19 cellular contexts compared by ENCODE assay signal in genomic region chr10:108899686-108900085, GRCh38.
A peak's percentile ranks its signal among the peaks of the same experiment; 100 is the strongest.
DNase-seq lines count a peak whose midpoint lies in the region; TF ChIP-seq lines count a peak whose summit lies in the region.
"Had no signal": no experiment of that assay in that cellular context is flagged by ENCODE, and none has a peak within 500 bp of the region (broad histone marks: within the 10 kb centered on the region; RNA-seq: fewer than 3 reads in every experiment).

No MANE protein-coding gene starts in this region.

- H4K20me1 ChIP-seq in MM.1S (ENCODE audit: insufficient read depth, low read length) = no peaks in the 10 kb centered on the region

- H3K4me1 ChIP-seq in BE2C (peaks cover 1% of the 10 kb centered on the region), uterus (no peaks in the 10 kb centered on the region), MM.1S (ENCODE audit: low read length) (no peaks in the 10 kb centered on the region; the same call in 1 of the 2 replicates), colonic mucosa (no peaks in the 10 kb centered on the region)
- H3K4me1 ChIP-seq: Peyer's patch had no signal

- no peaks in the 10 kb centered on the region for H3K79me2 ChIP-seq in MM.1S (ENCODE audit: low read length)

- DNase-seq in BE2C (peak; percentile 22), HT1080 (ENCODE audit: low read depth) (peak; percentile 20), WERI-Rb-1 (peak; percentile 37), kidney tubule cell (ENCODE audit: low spot score) (peak; percentile 13), uterus (no peak), mesenteric fat pad (ENCODE audit: low spot score) (no peak), MM.1S (no peak), colonic mucosa (no peak)
- DNase-seq: DMS53; GF-D8; GM23248; Kasumi-1; NCI-H1092; NCI-H1436; NCI-H187 treated with DMSO at 0.1 percent for 48 hours; NCI-H2107; NK-92 treated with Interleukin-12 subunit alpha and Interleukin-12 subunit beta, amount 100 ng/mL, for 24 hours; Peyer's patch had no signal

- no peak for TF ChIP-seq POLR2A in uterus (IDR thresholded peaks at IDR 0.05)

- H3K9me3 ChIP-seq in BE2C (no peaks in the 10 kb centered on the region), WERI-Rb-1 (ENCODE audit: severe bottlenecking) (no peaks in the 10 kb centered on the region), uterus (no peaks in the 10 kb centered on the region), MM.1S (replicated peaks; ENCODE audit: insufficient read depth, low read length) (no peaks in the 10 kb centered on the region), colonic mucosa (no peaks in the 10 kb centered on the region)
- H3K9me3 ChIP-seq: Peyer's patch, SJCRH30 had no signal

- no peaks in the 10 kb centered on the region for H3F3A ChIP-seq in MM.1S (ENCODE audit: insufficient read depth, low read length)

- H3K36me3 ChIP-seq in BE2C (no peaks in the 10 kb centered on the region), WERI-Rb-1 (no peaks in the 10 kb centered on the region), uterus (no peaks in the 10 kb centered on the region), MM.1S (replicated peaks; ENCODE audit: insufficient read depth, low read length) (no peaks in the 10 kb centered on the region), colonic mucosa (no peaks in the 10 kb centered on the region)
- H3K36me3 ChIP-seq: Peyer's patch, SJCRH30 had no signal

- H3K27ac ChIP-seq in WERI-Rb-1 (no peak overlapping the region), uterus (no peak overlapping the region), MM.1S (ENCODE audit: low read length) (no peak overlapping the region), colonic mucosa (no peak overlapping the region)
- H3K27ac ChIP-seq: GM23248, Peyer's patch, SJCRH30 had no signal

- H3K9ac ChIP-seq in MM.1S (ENCODE audit: low read length) = no peak overlapping the region
- no peak overlapping the region for H3K9ac ChIP-seq in colonic mucosa (ENCODE audit: low read depth in 2 of 2, low read length in 2 of 2)
- H3K9ac ChIP-seq: GM23248 had no signal

- no peak overlapping the region for H2AFZ ChIP-seq in MM.1S (ENCODE audit: low read length)
- H2AFZ ChIP-seq: GM23248 had no signal

- H3K27me3 ChIP-seq in BE2C (no peaks in the 10 kb centered on the region), WERI-Rb-1 (ENCODE audit: insufficient read depth, low read depth, severe bottlenecking) (no peaks in the 10 kb centered on the region), uterus (no peaks in the 10 kb centered on the region), MM.1S (replicated peaks; ENCODE audit: insufficient read depth, low read length) (no peaks in the 10 kb centered on the region), colonic mucosa (no peaks in the 10 kb centered on the region)
- H3K27me3 ChIP-seq: Peyer's patch, SJCRH30 had no signal

- TF ChIP-seq CTCF in BE2C (IDR thresholded peaks at IDR 0.05; ENCODE audit: low read depth, low read length) (peak; percentile 29), WERI-Rb-1 (IDR thresholded peaks at IDR 0.05; ENCODE audit: low read depth, low read length) (0 out of 2 replicates have a peak, but pooled peaks have one; percentile 16), uterus (IDR thresholded peaks at IDR 0.05) (no peak), MM.1S (IDR thresholded peaks at IDR 0.05; ENCODE audit: low read length) (no peak), colonic mucosa (IDR thresholded peaks at IDR 0.05) (no peak)

- H3K9me2 ChIP-seq in MM.1S (replicated peaks; ENCODE audit: insufficient read depth, low read length) = no peaks in the 10 kb centered on the region

- no peak overlapping the region for H3K4me3 ChIP-seq in BE2C (ENCODE audit: low read depth, low read length)
- H3K4me3 ChIP-seq in WERI-Rb-1 (ENCODE audit: low read depth, low read length) = no peak overlapping the region
- H3K4me3 ChIP-seq in uterus = no peak overlapping the region
- H3K4me3 ChIP-seq in MM.1S (ENCODE audit: low read length) = no peak overlapping the region
- H3K4me3 ChIP-seq in colonic mucosa = no peak overlapping the region
- H3K4me3 ChIP-seq: GM23248, Peyer's patch, SJCRH30 had no signal

- no peak overlapping the region for H3K4me2 ChIP-seq in MM.1S (ENCODE audit: low read depth, low read length)

- intact Hi-C loops in uterus (cut with DNase I; ENCODE audit: low total_unique reads) = no loop called here
- intact Hi-C loops in colonic mucosa (cut with DNase I) = no loop called here

Comparison
In these comparisons a context has a peak if more than half of its experiments do, and no peak if none do; other contexts are left out.
1. DNase-seq: peak in BE2C (single experiment), HT1080 (single experiment), WERI-Rb-1 (single experiment) and kidney tubule cell (single experiment); none in uterus (0 of 2), mesenteric fat pad (single experiment), MM.1S (single experiment) and colonic mucosa (single experiment).
2. CTCF ChIP-seq: peak in BE2C (single experiment) and WERI-Rb-1 (single experiment); none in uterus (0 of 4), MM.1S (single experiment) and colonic mucosa (single experiment).